8 cellular contexts compared by ENCODE assay signal in genomic region chr17:45222273-45222993, GRCh38. TPM values are rescaled to one million over a fixed set of nuclear protein-coding genes. Genes with fewer than 3 reads are reported as not detected.
A peak's percentile ranks its signal among the peaks of the same experiment; 100 is the strongest.
DNase-seq lines count a peak whose midpoint lies in the region; ATAC-seq lines count a peak whose summit lies in the region.

No MANE protein-coding gene starts in this region.

- peak overlapping the region; percentile 97 for H3K27ac Mint-ChIP-seq in activated T-helper 2 cell treated with anti-CD3 and anti-CD28 coated beads, Interferon-gamma antibody, Interleukin-2, Interleukin-4, amounts not matched to agents 10 μg/mL and 5 μg/mL and 100 μg/mL, durations not matched to agents 14 hours and 24 hours and 36 hours

- peaks cover 53% of the 10 kb centered on the region for H3K27me3 ChIP-seq in HUES48 (ENCODE audit: control insufficient read depth, insufficient read depth, low read length)
- H3K27me3 ChIP-seq in iPS-15b (ENCODE audit: control insufficient read depth, insufficient read depth, low read length): peaks cover 40% of the 10 kb centered on the region

- peaks cover 49% of the 10 kb centered on the region for H3K4me1 Mint-ChIP-seq in activated T-helper 2 cell treated with anti-CD3 and anti-CD28 coated beads, Interferon-gamma antibody, Interleukin-2, Interleukin-4, amounts not matched to agents 10 μg/mL and 5 μg/mL and 100 μg/mL, durations not matched to agents 14 hours and 24 hours and 36 hours (ENCODE audit: low read depth)

- H3K4me1 ChIP-seq in HUES48 (ENCODE audit: control insufficient read depth, insufficient read depth, low read length) (0 out of 2 replicates have a peak, but pooled peaks cover 5% of the 10 kb centered on the region), iPS-15b (ENCODE audit: control insufficient read depth, insufficient read depth, low read length) (peaks cover 2% of the 10 kb centered on the region)

- peak overlapping the region; percentile 81 for H3K4me3 ChIP-seq in HUES48 (ENCODE audit: low read depth, low read length)
- peak overlapping the region; percentile 66 for H3K4me3 ChIP-seq in iPS-15b (ENCODE audit: low read depth, low read length)

- H3K36me3 ChIP-seq in HUES48 (ENCODE audit: control insufficient read depth, insufficient read depth, low read length) (no peaks in the 10 kb centered on the region), iPS-15b (ENCODE audit: control insufficient read depth, insufficient read depth, low read length) (no peaks in the 10 kb centered on the region)

- peaks cover 74% of the 10 kb centered on the region for H3K36me3 Mint-ChIP-seq in activated T-helper 2 cell treated with anti-CD3 and anti-CD28 coated beads, Interferon-gamma antibody, Interleukin-2, Interleukin-4, amounts not matched to agents 10 μg/mL and 5 μg/mL and 100 μg/mL, durations not matched to agents 14 hours and 24 hours and 36 hours (ENCODE audit: low read depth)

- H3K4me3 Mint-ChIP-seq in activated T-helper 2 cell treated with anti-CD3 and anti-CD28 coated beads, Interferon-gamma antibody, Interleukin-2, Interleukin-4, amounts not matched to agents 10 μg/mL and 5 μg/mL and 100 μg/mL, durations not matched to agents 14 hours and 24 hours and 36 hours (ENCODE audit: low read depth): peak overlapping the region; percentile 98

- H3K9me3 Mint-ChIP-seq in activated T-helper 2 cell treated with anti-CD3 and anti-CD28 coated beads, Interferon-gamma antibody, Interleukin-2, Interleukin-4, amounts not matched to agents 10 μg/mL and 5 μg/mL and 100 μg/mL, durations not matched to agents 14 hours and 24 hours and 36 hours: no peaks in the 10 kb centered on the region

- H3K9me3 ChIP-seq in HUES48 (ENCODE audit: control insufficient read depth, insufficient read depth, low read length) (no peaks in the 10 kb centered on the region), iPS-15b (ENCODE audit: control insufficient read depth, insufficient read depth, low read length) (no peaks in the 10 kb centered on the region)

- no peak overlapping the region; the same call in 1 of the 2 replicates for H3K9ac ChIP-seq in HUES48 (ENCODE audit: low read depth, low read length)
- no peak overlapping the region for H3K9ac ChIP-seq in iPS-15b (ENCODE audit: low read depth, low read length)

- DNase-seq in 8988T (peak; percentile 22), NCI-H82 treated with DMSO at 0.1 percent for 48 hours (lab: John Stamatoyannopoulos, UW; ENCODE audit: unreplicated experiment) (no peak), mesenteric fat pad (ENCODE audit: low spot score) (no peak)
- DNase-seq in activated T-helper 2 cell treated with anti-CD3 and anti-CD28 coated beads, Interferon-gamma antibody, Interleukin-2, Interleukin-4, amounts not matched to agents 10 μg/mL and 5 μg/mL and 100 μg/mL, durations not matched to agents 14 hours and 24 hours and 36 hours (ENCODE audit: low spot score): peak; percentile 49
- peak; percentile 34 to 62 for DNase-seq in stimulated activated CD4-positive, alpha-beta T cell treated with anti-CD3 and anti-CD28 coated beads, Interleukin-4, amount 100 ng/mL, for 48 hours (ENCODE audit: low read depth in 2 of 2)

- no peak overlapping the region for H3K27ac ChIP-seq in HUES48 (ENCODE audit: low read depth, low read length)

- no peak for ATAC-seq in HG03354 (IDR thresholded peaks at IDR 0.05; ENCODE audit: poor library complexity, severe bottlenecking, unreplicated experiment)

- no peaks in the 10 kb centered on the region for H3K27me3 Mint-ChIP-seq in activated T-helper 2 cell treated with anti-CD3 and anti-CD28 coated beads, Interferon-gamma antibody, Interleukin-2, Interleukin-4, amounts not matched to agents 10 μg/mL and 5 μg/mL and 100 μg/mL, durations not matched to agents 14 hours and 24 hours and 36 hours (ENCODE audit: low read depth)

- intact Hi-C loops in activated T-helper 2 cell treated with anti-CD3 and anti-CD28 coated beads, Interferon-gamma antibody, Interleukin-2, Interleukin-4, amounts not matched to agents 10 μg/mL and 5 μg/mL and 100 μg/mL, durations not matched to agents 14 hours and 24 hours and 36 hours (cut with micrococcal nuclease): loop anchor here (2.0 kb wide), 2 partner anchors 62 to 74 kb away; partner anchors contain the start of genes HEXIM1 and HEXIM2

RNA-seq across cellular contexts. Expression of gene FMNL1, which starts 0.7 kb away (rescaled TPM):
- 469 and 475 TPM in 2 replicates for total RNA-seq in activated T-helper 2 cell treated with anti-CD3 and anti-CD28 coated beads, Interferon-gamma antibody, Interleukin-2, Interleukin-4, amounts not matched to agents 10 μg/mL and 5 μg/mL and 100 μg/mL, durations not matched to agents 14 hours and 24 hours and 36 hours
- total RNA-seq in mesenteric fat pad: 51.2 TPM

RNA-seq across cellular contexts. Expression of gene SPATA32, which starts 39.5 kb away (rescaled TPM):
- total RNA-seq in activated T-helper 2 cell treated with anti-CD3 and anti-CD28 coated beads, Interferon-gamma antibody, Interleukin-2, Interleukin-4, amounts not matched to agents 10 μg/mL and 5 μg/mL and 100 μg/mL, durations not matched to agents 14 hours and 24 hours and 36 hours: 0.37 and 0.67 TPM in 2 replicates
- total RNA-seq in mesenteric fat pad: not detected

Comparison
In these comparisons a context has a peak if more than half of its experiments do, and no peak if none do; other contexts are left out.
1. DNase-seq: peak in 8988T (single experiment), activated T-helper 2 cell treated with anti-CD3 and anti-CD28 coated beads, Interferon-gamma antibody, Interleukin-2, Interleukin-4, amounts not matched to agents 10 μg/mL and 5 μg/mL and 100 μg/mL, durations not matched to agents 14 hours and 24 hours and 36 hours (single experiment) and stimulated activated CD4-positive, alpha-beta T cell treated with anti-CD3 and anti-CD28 coated beads, Interleukin-4, amount 100 ng/mL, for 48 hours (2 of 2); none in NCI-H82 treated with DMSO at 0.1 percent for 48 hours (single experiment) and mesenteric fat pad (single experiment).